ENCODE assay signal across 1 cellular context in genomic region chr4:102541708-102542107, GRCh38.
TF ChIP-seq lines count a peak whose summit lies in the region.

No MANE protein-coding gene starts in this region.

TF ChIP-seq in GM12878, 131 proteins besides CTCF, POLR2A, EP300 and RAD21:
- no peak for TF ChIP-seq USF1 (IDR thresholded peaks at IDR 0.05; ENCODE audit: borderline replicate concordance, extremely low read length, insufficient read depth, low read depth, low read length)
- 0 out of 2 replicates have a peak, but pooled peaks have one; percentile 26 for TF ChIP-seq ZNF24 (IDR thresholded peaks at IDR 0.05)
- TF ChIP-seq RUNX3 (IDR thresholded peaks at IDR 0.05; ENCODE audit: low read length), result peak; percentile 55; the same call in 1 of the 2 replicates
- no peak for TF ChIP-seq HDAC6 (IDR thresholded peaks at IDR 0.05; ENCODE audit: unreplicated experiment)
- no peak for TF ChIP-seq JUND (IDR thresholded peaks at IDR 0.05; ENCODE audit: low read depth, low read length)
- TF ChIP-seq CREM (IDR thresholded peaks at IDR 0.05; ENCODE audit: low read depth), result no peak
- TF ChIP-seq STAT3 (IDR thresholded peaks at IDR 0.05; ENCODE audit: low read depth, low read length), result no peak
- TF ChIP-seq, protein P1, sequence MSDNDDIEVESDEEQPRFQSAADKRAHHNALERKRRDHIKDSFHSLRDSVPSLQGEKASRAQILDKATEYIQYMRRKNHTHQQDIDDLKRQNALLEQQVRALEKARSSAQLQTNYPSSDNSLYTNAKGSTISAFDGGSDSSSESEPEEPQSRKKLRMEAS (IDR thresholded peaks at IDR 0.05; ENCODE audit: low read depth, low read length), result no peak
- TF ChIP-seq PRDM15 (CRISPR knock-in tag; IDR thresholded peaks at IDR 0.05), result no peak
- TF ChIP-seq BACH1 (IDR thresholded peaks at IDR 0.05; ENCODE audit: borderline replicate concordance), result no peak
- no peak for TF ChIP-seq MLLT1 (IDR thresholded peaks at IDR 0.05)
- TF ChIP-seq, protein P2, sequence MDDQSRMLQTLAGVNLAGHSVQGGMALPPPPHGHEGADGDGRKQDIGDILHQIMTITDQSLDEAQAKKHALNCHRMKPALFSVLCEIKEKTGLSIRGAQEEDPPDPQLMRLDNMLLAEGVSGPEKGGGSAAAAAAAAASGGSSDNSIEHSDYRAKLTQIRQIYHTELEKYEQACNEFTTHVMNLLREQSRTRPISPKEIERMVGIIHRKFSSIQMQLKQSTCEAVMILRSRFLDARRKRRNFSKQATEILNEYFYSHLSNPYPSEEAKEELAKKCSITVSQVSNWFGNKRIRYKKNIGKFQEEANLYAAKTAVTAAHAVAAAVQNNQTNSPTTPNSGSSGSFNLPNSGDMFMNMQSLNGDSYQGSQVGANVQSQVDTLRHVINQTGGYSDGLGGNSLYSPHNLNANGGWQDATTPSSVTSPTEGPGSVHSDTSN (IDR thresholded peaks at IDR 0.05; ENCODE audit: insufficient replicate concordance, low read depth, low read length), result no peak
- TF ChIP-seq POLR2AphosphoS5 (IDR thresholded peaks at IDR 0.05; ENCODE audit: low read length), result peak; percentile 26; the same call in 1 of the 2 replicates
- no peak for TF ChIP-seq YY1 (IDR thresholded peaks at IDR 0.05; ENCODE audit: low read depth, low read length)
